Comparison of ENCODE assay signal across 1 cellular context in the genomic region with DNA sequence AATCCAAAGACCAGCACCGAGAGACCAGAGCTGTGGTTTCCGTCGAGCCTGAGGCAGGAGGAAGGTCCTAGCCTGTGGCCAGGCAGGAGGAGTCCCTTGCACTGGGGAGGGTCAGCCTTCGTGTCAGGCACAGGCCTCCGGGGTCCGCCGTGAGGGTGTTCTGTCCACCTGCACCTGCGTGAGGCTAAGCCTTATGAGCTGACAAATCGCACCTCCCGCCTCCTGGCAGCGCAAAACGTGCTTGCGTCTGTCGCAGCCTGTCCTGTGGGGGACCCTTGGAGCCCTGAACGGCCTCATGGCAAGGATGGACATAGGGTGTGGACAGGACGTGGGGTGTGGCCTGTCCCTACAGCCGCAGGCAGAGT.
TF ChIP-seq lines count a peak whose summit lies in the region.

No MANE protein-coding gene starts in this region.

TF ChIP-seq in HEK293T, 16 proteins besides CTCF, POLR2A, EP300 and RAD21 (continued from another document):
- TF ChIP-seq ZNF384 (IDR thresholded peaks at IDR 0.05): no peak
- TF ChIP-seq SUZ12 (IDR thresholded peaks at IDR 0.05): no peak
- no peak for TF ChIP-seq SP1 (IDR thresholded peaks at IDR 0.05)
- TF ChIP-seq NFRKB (IDR thresholded peaks at IDR 0.05): no peak
- TF ChIP-seq HDGF (IDR thresholded peaks at IDR 0.05; ENCODE audit: borderline replicate concordance): no peak
- TF ChIP-seq ARNT (IDR thresholded peaks at IDR 0.05): no peak
- TF ChIP-seq, protein P1, sequence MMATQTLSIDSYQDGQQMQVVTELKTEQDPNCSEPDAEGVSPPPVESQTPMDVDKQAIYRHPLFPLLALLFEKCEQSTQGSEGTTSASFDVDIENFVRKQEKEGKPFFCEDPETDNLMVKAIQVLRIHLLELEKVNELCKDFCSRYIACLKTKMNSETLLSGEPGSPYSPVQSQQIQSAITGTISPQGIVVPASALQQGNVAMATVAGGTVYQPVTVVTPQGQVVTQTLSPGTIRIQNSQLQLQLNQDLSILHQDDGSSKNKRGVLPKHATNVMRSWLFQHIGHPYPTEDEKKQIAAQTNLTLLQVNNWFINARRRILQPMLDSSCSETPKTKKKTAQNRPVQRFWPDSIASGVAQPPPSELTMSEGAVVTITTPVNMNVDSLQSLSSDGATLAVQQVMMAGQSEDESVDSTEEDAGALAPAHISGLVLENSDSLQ (IDR thresholded peaks at IDR 0.05): no peak
- no peak for TF ChIP-seq TARDBP (IDR thresholded peaks at IDR 0.05)
- TF ChIP-seq ELF4 (IDR thresholded peaks at IDR 0.05): no peak
